Comparison of ENCODE assay signal across 16 cellular contexts in genomic region chr9:121317737-121318630, GRCh38. TPM values are rescaled to one million over a fixed set of nuclear protein-coding genes. Genes with fewer than 3 reads are reported as not detected.
A peak's percentile ranks its signal among the peaks of the same experiment; 100 is the strongest.
DNase-seq lines count a peak whose midpoint lies in the region; ATAC-seq and TF ChIP-seq lines count a peak whose summit lies in the region.
"Had no signal": no experiment of that assay in that cellular context is flagged by ENCODE, and none has a peak within 500 bp of the region (broad histone marks: within the 10 kb centered on the region; RNA-seq: fewer than 3 reads in every experiment).

No MANE protein-coding gene starts in this region.

- peaks cover 26% of the 10 kb centered on the region for H3K4me1 Mint-ChIP-seq in stimulated activated naive CD8-positive, alpha-beta T cell treated with anti-CD3 and anti-CD28 coated beads, Interleukin-15, amount 100 ng/mL, for 72 hours

- no peak for TF ChIP-seq EP300 in sigmoid colon (IDR thresholded peaks at IDR 0.05)

- no peaks in the 10 kb centered on the region for H3K9me3 Mint-ChIP-seq in stimulated activated naive CD8-positive, alpha-beta T cell treated with anti-CD3 and anti-CD28 coated beads, Interleukin-15, amount 100 ng/mL, for 72 hours

- no peak for TF ChIP-seq CTCF in sigmoid colon (IDR thresholded peaks at IDR 0.05)

- H3K27me3 Mint-ChIP-seq in stimulated activated naive CD8-positive, alpha-beta T cell treated with anti-CD3 and anti-CD28 coated beads, Interleukin-15, amount 100 ng/mL, for 72 hours: no peaks in the 10 kb centered on the region

- 44% methylated on average over 6 of the region's 6 CpGs for WGBS in right cardiac atrium
- 63 to 77% methylated on average over 6 of the region's 6 CpGs for WGBS in sigmoid colon, 2 donors

- TF ChIP-seq POLR2A in sigmoid colon (IDR thresholded peaks at IDR 0.05): no peak

- H3K4me3 Mint-ChIP-seq in stimulated activated naive CD8-positive, alpha-beta T cell treated with anti-CD3 and anti-CD28 coated beads, Interleukin-15, amount 100 ng/mL, for 72 hours: no peak overlapping the region

- DNase-seq in stimulated activated naive CD8-positive, alpha-beta T cell treated with anti-CD3 and anti-CD28 coated beads, Interleukin-15, amount 100 ng/mL, for 72 hours: no peak
- no peak for DNase-seq in stimulated activated naive CD8-positive, alpha-beta T cell treated with anti-CD3 and anti-CD28 coated beads, Interleukin-15, Interleukin-2, amounts not matched to agents 100 U/mL and 50 U/mL, for 24 hours
- peak; percentile 66 to 92 (median 86) for DNase-seq in right cardiac atrium
- DNase-seq in sigmoid colon: no peak
- no peak for DNase-seq in T1000 (lab: John Stamatoyannopoulos, UW)
- no peak for DNase-seq in NOMO-1 treated with DMSO at 0.1 percent for 48 hours (lab: John Stamatoyannopoulos, UW; ENCODE audit: unreplicated experiment)
- DNase-seq: activated CD4-positive, CD25-positive, alpha-beta regulatory T cell treated with anti-CD3 and anti-CD28 coated beads, Interleukin-2, amount 50 U/mL, for 72 hours; DMS153; NCI-H1694 treated with DMSO at 0.1 percent for 48 hours; NK-92 treated with Interleukin-12 subunit alpha and Interleukin-12 subunit beta, amount 100 ng/mL, for 24 hours; occipital lobe; SW 1271 had no signal

- H3K9me3 ChIP-seq in right cardiac atrium (ENCODE audit: control insufficient read depth, low read length) (no peaks in the 10 kb centered on the region), sigmoid colon (no peaks in the 10 kb centered on the region)
- H3K9me3 ChIP-seq: upper lobe of left lung had no signal

- no peak for ATAC-seq in stimulated activated naive CD8-positive, alpha-beta T cell treated with anti-CD3 and anti-CD28 coated beads, Interleukin-15, amount 100 ng/mL, for 72 hours
- no peak for ATAC-seq in stimulated activated naive CD8-positive, alpha-beta T cell treated with anti-CD3 and anti-CD28 coated beads, Interleukin-15, Interleukin-2, amounts not matched to agents 100 U/mL and 50 U/mL, for 24 hours
- peak; percentile 4 to 43 for ATAC-seq in right cardiac atrium
- ATAC-seq in GM19463 (IDR thresholded peaks at IDR 0.05; ENCODE audit: unreplicated experiment): no peak
- ATAC-seq in activated CD4-positive, CD25-positive, alpha-beta regulatory T cell treated with anti-CD3 and anti-CD28 coated beads, Interleukin-2, amount 50 U/mL, for 24 hours: no peak
- ATAC-seq: HCT116 had no signal

- H3K27ac ChIP-seq in right cardiac atrium (ENCODE audit: low read length) (peak overlapping the region; percentile 25), sigmoid colon (peak overlapping the region; percentile 91 to 99 (median 94))

- H3K27ac Mint-ChIP-seq in stimulated activated naive CD8-positive, alpha-beta T cell treated with anti-CD3 and anti-CD28 coated beads, Interleukin-15, amount 100 ng/mL, for 72 hours: peak overlapping the region; percentile 14 to 93

- peaks cover 46 to 99% (median 69%) of the 10 kb centered on the region in 4 donors for H3K36me3 ChIP-seq in sigmoid colon

- H3K4me3 ChIP-seq in right cardiac atrium (ENCODE audit: low read length) (no peak overlapping the region), sigmoid colon (no peak overlapping the region)
- H3K4me3 ChIP-seq: upper lobe of left lung had no signal

- H3K27me3 ChIP-seq in right cardiac atrium (ENCODE audit: control insufficient read depth, insufficient read depth): no peaks in the 10 kb centered on the region
- H3K27me3 ChIP-seq in sigmoid colon: no peaks in the 10 kb centered on the region
- H3K27me3 ChIP-seq: upper lobe of left lung had no signal

- intact Hi-C loops in right cardiac atrium (cut with DNase I): loop anchor here in 2 of 4 donors (10.0 kb wide), 2 partner anchors 77 to 103 kb away; no protein-coding TSS in a partner anchor
- intact Hi-C loops in sigmoid colon (cut with DNase I): loop anchor here (1.0 to 2.0 kb wide), 3 partner anchors 49 to 103 kb away; partner anchors contain the start of gene GSN

- no peaks in the 10 kb centered on the region for H3K4me1 ChIP-seq in right cardiac atrium (ENCODE audit: control insufficient read depth, insufficient read depth, low read length)
- peaks cover 0 to 78% (median 64%) of the 10 kb centered on the region in 4 donors for H3K4me1 ChIP-seq in sigmoid colon

RNA-seq across cellular contexts. Expression of gene GSN, which starts 50.0 kb away (rescaled TPM):
- total RNA-seq in right cardiac atrium (1,000 to 10,000 TPM in 3 of 4 donors, 100 to 1,000 TPM in 1; 949 to 1,838 (median 1,489) TPM), sigmoid colon (1,000 to 10,000 TPM; 1,610 to 2,826 (median 1,919) TPM)
- polyA plus RNA-seq in right cardiac atrium (1,813 TPM), sigmoid colon (100 to 1,000 TPM; 333 to 617 (median 497) TPM)

RNA-seq across cellular contexts. Expression of gene STOM, which starts 52.1 kb away (rescaled TPM):
- total RNA-seq in right cardiac atrium (100 to 1,000 TPM; 146 to 246 (median 172) TPM), sigmoid colon (100 to 1,000 TPM; 303 to 609 (median 321) TPM)
- polyA plus RNA-seq in right cardiac atrium (153 TPM), sigmoid colon (100 to 1,000 TPM in 1 of 3 donors, 10 to 100 TPM in 2; 22.8 to 140 (median 44.6) TPM)

Comparison
In these comparisons a context has a peak if more than half of its experiments do, and no peak if none do; other contexts are left out.
1. ATAC-seq: peak in right cardiac atrium (2 of 2); none in stimulated activated naive CD8-positive, alpha-beta T cell treated with anti-CD3 and anti-CD28 coated beads, Interleukin-15, amount 100 ng/mL, for 72 hours (single experiment), stimulated activated naive CD8-positive, alpha-beta T cell treated with anti-CD3 and anti-CD28 coated beads, Interleukin-15, Interleukin-2, amounts not matched to agents 100 U/mL and 50 U/mL, for 24 hours (single experiment), GM19463 (single experiment) and activated CD4-positive, CD25-positive, alpha-beta regulatory T cell treated with anti-CD3 and anti-CD28 coated beads, Interleukin-2, amount 50 U/mL, for 24 hours (0 of 2).
2. DNase-seq: peak in right cardiac atrium (3 of 3); none in stimulated activated naive CD8-positive, alpha-beta T cell treated with anti-CD3 and anti-CD28 coated beads, Interleukin-15, amount 100 ng/mL, for 72 hours (0 of 2), stimulated activated naive CD8-positive, alpha-beta T cell treated with anti-CD3 and anti-CD28 coated beads, Interleukin-15, Interleukin-2, amounts not matched to agents 100 U/mL and 50 U/mL, for 24 hours (single experiment), sigmoid colon (single experiment), T1000 (single experiment) and NOMO-1 treated with DMSO at 0.1 percent for 48 hours (single experiment).